Comparison of ENCODE assay signal across 15 cellular contexts in genomic region chr11:133898031-133898769, GRCh38. TPM values are rescaled to one million over a fixed set of nuclear protein-coding genes. Genes with fewer than 3 reads are reported as not detected.
DNase-seq lines count a peak whose midpoint lies in the region; ATAC-seq and TF ChIP-seq lines count a peak whose summit lies in the region.
"Had no signal": no experiment of that assay in that cellular context is flagged by ENCODE, and none has a peak within 500 bp of the region (broad histone marks: within the 10 kb centered on the region; RNA-seq: fewer than 3 reads in every experiment).

No MANE protein-coding gene starts in this region.

- H3K79me2 ChIP-seq in hepatocyte = no peaks in the 10 kb centered on the region

- ATAC-seq in GM21360 (IDR thresholded peaks at IDR 0.05; ENCODE audit: unreplicated experiment) (peak; percentile 41), HG03378 (IDR thresholded peaks at IDR 0.05; ENCODE audit: unreplicated experiment) (peak; percentile 48), GM18519 (IDR thresholded peaks at IDR 0.05; ENCODE audit: low FRiP score, unreplicated experiment) (no peak)
- ATAC-seq in CD4-positive, alpha-beta T cell (ENCODE audit: poor library complexity) = no peak

- H2AFZ ChIP-seq in hepatocyte = no peak overlapping the region

- H3K9me2 ChIP-seq in hepatocyte (replicated peaks; ENCODE audit: insufficient read depth) = no peaks in the 10 kb centered on the region

- no peaks in the 10 kb centered on the region for H3K36me3 ChIP-seq in hepatocyte (replicated peaks; ENCODE audit: insufficient read depth, low read depth)
- H3K36me3 ChIP-seq: colonic mucosa, HAP-1 had no signal

- H3K9me3 ChIP-seq in hepatocyte (ENCODE audit: low read depth) = no peaks in the 10 kb centered on the region
- H3K9me3 ChIP-seq in CD4-positive, alpha-beta T cell (ENCODE audit: control insufficient read depth, low read length) = no peaks in the 10 kb centered on the region
- H3K9me3 ChIP-seq: Caco-2, colonic mucosa, HAP-1 had no signal

- TF ChIP-seq CTCF in GM10248 (IDR thresholded peaks at IDR 0.05; ENCODE audit: control extremely low read depth, extremely low read depth, low read depth, missing control alignments) (peak; percentile 13), hepatocyte (IDR thresholded peaks at IDR 0.05; ENCODE audit: poor library complexity) (no peak)
- no peak for TF ChIP-seq CTCF in CD4-positive, alpha-beta T cell (IDR thresholded peaks at IDR 0.05)

- H3K27me3 ChIP-seq in hepatocyte = no peaks in the 10 kb centered on the region
- H3K27me3 ChIP-seq in CD4-positive, alpha-beta T cell (ENCODE audit: control insufficient read depth, insufficient read depth, low read length) = no peaks in the 10 kb centered on the region
- H3K27me3 ChIP-seq: colonic mucosa had no signal

- H3K27me3 Mint-ChIP-seq in CD4-positive, alpha-beta T cell = no peaks in the 10 kb centered on the region
- H3K27me3 Mint-ChIP-seq: activated naive CD4-positive, alpha-beta T cell treated with anti-CD3 and anti-CD28 coated beads, Interleukin-2, amount 50 U/mL, for 24 hours had no signal

- DNase-seq in GM10248 (ENCODE audit: extremely low spot score) (no peak), islet precursor cell (peak; percentile 48), hepatocyte (ENCODE audit: low spot score) (no peak), activated gamma-delta T cell treated with Interleukin-2 at 50 U/mL for 16 hours (no peak)
- DNase-seq in CD4-positive, alpha-beta T cell = no peak
- DNase-seq: colonic mucosa, NCI-H1105 treated with DMSO at 0.1 percent for 48 hours had no signal

- no peak overlapping the region for H3K4me3 Mint-ChIP-seq in CD4-positive, alpha-beta T cell
- H3K4me3 Mint-ChIP-seq: activated naive CD4-positive, alpha-beta T cell treated with anti-CD3 and anti-CD28 coated beads, Interleukin-2, amount 50 U/mL, for 24 hours; nephron had no signal

- H3K27ac ChIP-seq in hepatocyte = no peak overlapping the region
- no peak overlapping the region for H3K27ac ChIP-seq in CD4-positive, alpha-beta T cell (ENCODE audit: low read depth, low read length)
- H3K27ac ChIP-seq: colonic mucosa had no signal

- no peaks in the 10 kb centered on the region for H3K4me1 Mint-ChIP-seq in CD4-positive, alpha-beta T cell (ENCODE audit: low read depth)
- H3K4me1 Mint-ChIP-seq: activated naive CD4-positive, alpha-beta T cell treated with anti-CD3 and anti-CD28 coated beads, Interleukin-2, amount 50 U/mL, for 24 hours had no signal

- H3K4me1 ChIP-seq in hepatocyte (ENCODE audit: insufficient read depth) = no peaks in the 10 kb centered on the region
- H3K4me1 ChIP-seq: colonic mucosa, HAP-1 had no signal

- CTCF ChIA-PET in GM10248 (lab: Yijun Ruan, JAX) = interaction anchor here (0.7 kb wide), 1 partner anchor 12 kb away, joined by 3 read pairs; no protein-coding TSS in a partner anchor
- CTCF ChIA-PET in CD4-positive, alpha-beta T cell (lab: Charles Lee) = no interaction called here

- POLR2A ChIA-PET in GM10248 (lab: Yijun Ruan, JAX) = no interaction called here
- POLR2A ChIA-PET in CD4-positive, alpha-beta T cell (lab: Charles Lee) = no interaction called here

- H3K9me3 Mint-ChIP-seq in CD4-positive, alpha-beta T cell = no peaks in the 10 kb centered on the region
- H3K9me3 Mint-ChIP-seq: activated naive CD4-positive, alpha-beta T cell treated with anti-CD3 and anti-CD28 coated beads, Interleukin-2, amount 50 U/mL, for 24 hours; nephron had no signal

- no peak overlapping the region for H3K4me3 ChIP-seq in hepatocyte
- H3K4me3 ChIP-seq: colonic mucosa, HAP-1 had no signal

- no peaks in the 10 kb centered on the region for H4K20me1 ChIP-seq in hepatocyte (ENCODE audit: insufficient read depth, poor library complexity, severe bottlenecking)

- H3K4me2 ChIP-seq in hepatocyte = no peak overlapping the region

- intact Hi-C loops in CD4-positive, alpha-beta T cell (cut with DNase I, micrococcal nuclease) = no loop called here

- H3K27ac Mint-ChIP-seq in CD4-positive, alpha-beta T cell = no peak overlapping the region
- H3K27ac Mint-ChIP-seq: nephron had no signal

- peaks cover 10% of the 10 kb centered on the region for H3K36me3 Mint-ChIP-seq in CD4-positive, alpha-beta T cell (ENCODE audit: low read depth)

- 84% methylated on average over 17 of the region's 17 CpGs for WGBS in hepatocyte (ENCODE audit: low lambda C conversion rate, missing lambda C conversion rate)

RNA-seq across cellular contexts. Expression of gene SPATA19, which starts 52.9 kb away (rescaled TPM):
- total RNA-seq in hepatocyte = not detected in 2 replicates
- not detected in 2 replicates for polyA plus RNA-seq in hepatocyte
- total RNA-seq in CD4-positive, alpha-beta T cell = not detected
- total RNA-seq: Caco-2, colonic mucosa, kidney epithelial cell had no signal

RNA-seq across cellular contexts. Expression of gene IGSF9B, which starts 58.6 kb away (rescaled TPM):
- total RNA-seq in hepatocyte = 0.30 and 0.32 TPM in 2 replicates
- polyA plus RNA-seq in hepatocyte = 0.65 and 0.91 TPM in 2 replicates
- 10 to 100 TPM; 24.3 to 27.4 TPM for total RNA-seq in CD4-positive, alpha-beta T cell

Comparison
In these comparisons a context has a peak if more than half of its experiments do, and no peak if none do; other contexts are left out.
1. ATAC-seq: peak in GM21360 (single experiment) and HG03378 (single experiment); none in CD4-positive, alpha-beta T cell (single experiment) and GM18519 (single experiment).
2. RNA of gene IGSF9B, which starts 58.6 kb away (total RNA-seq): 24.3 to 27.4 TPM in CD4-positive, alpha-beta T cell; 0.30 to 0.32 TPM in hepatocyte; every median in the first group is over 10 times any median in the second.